ENCODE assay signal across 1 cellular context in genomic region chr7:32495298-32496051, GRCh38.
TF ChIP-seq lines count a peak whose summit lies in the region.

Gene AVL9, plus strand, starts transcription at chr7:32495489. Its CDS starts 221 bp downstream, at chr7:32495710.

TF ChIP-seq in HepG2, 621 proteins besides CTCF, POLR2A, EP300 and RAD21 (continued from another document and continues in another):
- TF ChIP-seq BRD4 (CRISPR knock-in tag; IDR thresholded peaks at IDR 0.05) (peak; percentile 42; the same call in 1 of the 2 replicates), ZNF280D (CRISPR knock-in tag; IDR thresholded peaks at IDR 0.05) (peak; percentile 82; the same call in 1 of the 2 replicates), ZKSCAN1 (IDR thresholded peaks at IDR 0.05; ENCODE audit: low read length) (no peak), KDM3A (CRISPR knock-in tag; IDR thresholded peaks at IDR 0.05; ENCODE audit: low read depth) (0 out of 2 replicates have a peak, but pooled peaks have one; percentile 81), IKZF1 (IDR thresholded peaks at IDR 0.05) (no peak), KLF16 (CRISPR knock-in tag; IDR thresholded peaks at IDR 0.05) (peak in 1 of 2 experiments; percentile 86; a peak in 2 of 4 replicates), ZNF224 (CRISPR knock-in tag; IDR thresholded peaks at IDR 0.05) (no peak), SRSF1 (optimal IDR thresholded peaks at IDR 0.05; ENCODE audit: low read depth, low read length) (no peak), SYNCRIP (IDR thresholded peaks at IDR 0.05; ENCODE audit: insufficient read depth, low read depth, low read length) (no peak), UBTF (CRISPR knock-in tag; IDR thresholded peaks at IDR 0.05) (peak; percentile 95), IRF2 (CRISPR knock-in tag; IDR thresholded peaks at IDR 0.05) (peak; percentile 46; the same call in 1 of the 2 replicates), PRMT3 (CRISPR knock-in tag; IDR thresholded peaks at IDR 0.05; ENCODE audit: borderline replicate concordance, low read depth) (no peak), NFE2L1 (CRISPR knock-in tag; IDR thresholded peaks at IDR 0.05; ENCODE audit: borderline replicate concordance) (no peak), RNF2 (conservative IDR thresholded peaks at IDR 0.05; ENCODE audit: low read depth) (peak; percentile 64; the same call in 1 of the 2 replicates), KDM5B (CRISPR knock-in tag; IDR thresholded peaks at IDR 0.05; ENCODE audit: borderline replicate concordance) (peak; percentile 75; the same call in 1 of the 2 replicates), ZNF282 (IDR thresholded peaks at IDR 0.05; ENCODE audit: partially characterized antibody) (no peak), ZFP36L2 (CRISPR knock-in tag; IDR thresholded peaks at IDR 0.05) (no peak), ARNT (IDR thresholded peaks at IDR 0.05) (no peak), NFE2 (CRISPR knock-in tag; IDR thresholded peaks at IDR 0.05) (no peak), ZNF713 (CRISPR knock-in tag; IDR thresholded peaks at IDR 0.05) (no peak), DBP (CRISPR knock-in tag; IDR thresholded peaks at IDR 0.05; ENCODE audit: not compliant biosample characterization) (no peak), TOE1 (CRISPR knock-in tag; IDR thresholded peaks at IDR 0.05) (no peak), TIGD3 (CRISPR knock-in tag; IDR thresholded peaks at IDR 0.05; ENCODE audit: borderline replicate concordance) (no peak), ZHX1 (CRISPR knock-in tag; IDR thresholded peaks at IDR 0.05; ENCODE audit: low read depth) (no peak), ZNF782 (CRISPR knock-in tag; IDR thresholded peaks at IDR 0.05; ENCODE audit: borderline replicate concordance) (peak; percentile 84; the same call in 1 of the 2 replicates), PRDM10 (CRISPR knock-in tag; IDR thresholded peaks at IDR 0.05; ENCODE audit: low read depth) (no peak), ZIK1 (CRISPR knock-in tag; IDR thresholded peaks at IDR 0.05; ENCODE audit: borderline replicate concordance, low read depth) (0 out of 2 replicates have a peak, but pooled peaks have one; percentile 0), CENPT (CRISPR knock-in tag; IDR thresholded peaks at IDR 0.05; ENCODE audit: low read depth) (no peak), ZNF781 (CRISPR knock-in tag; IDR thresholded peaks at IDR 0.05; ENCODE audit: borderline replicate concordance, not compliant biosample characterization) (peak; percentile 30), RFXANK (CRISPR knock-in tag; IDR thresholded peaks at IDR 0.05) (no peak), TARDBP (CRISPR knock-in tag; IDR thresholded peaks at IDR 0.05) (peak; percentile 85), ZMYM2 (CRISPR knock-in tag; IDR thresholded peaks at IDR 0.05) (0 out of 2 replicates have a peak, but pooled peaks have one; percentile 38), ZSCAN5A (CRISPR knock-in tag; IDR thresholded peaks at IDR 0.05; ENCODE audit: borderline replicate concordance) (peak; percentile 84; the same call in 1 of the 2 replicates), ZNF850 (CRISPR knock-in tag; conservative IDR thresholded peaks at IDR 0.05) (peak; percentile 90), ZNF644 (CRISPR knock-in tag; IDR thresholded peaks at IDR 0.05; ENCODE audit: low read depth) (no peak), MATR3 (CRISPR knock-in tag; IDR thresholded peaks at IDR 0.05) (no peak), ZBTB49 (CRISPR knock-in tag; IDR thresholded peaks at IDR 0.05; ENCODE audit: borderline replicate concordance) (0 out of 2 replicates have a peak, but pooled peaks have one; percentile 62), NR0B2 (CRISPR knock-in tag; IDR thresholded peaks at IDR 0.05) (no peak), RBM22 (optimal IDR thresholded peaks at IDR 0.05; ENCODE audit: low read length) (no peak), SRSF9 (IDR thresholded peaks at IDR 0.05; ENCODE audit: borderline replicate concordance, insufficient read depth, low read depth, low read length, poor library complexity, severe bottlenecking) (no peak)
